Comparison of ENCODE assay signal across 18 cellular contexts in the genomic region with DNA sequence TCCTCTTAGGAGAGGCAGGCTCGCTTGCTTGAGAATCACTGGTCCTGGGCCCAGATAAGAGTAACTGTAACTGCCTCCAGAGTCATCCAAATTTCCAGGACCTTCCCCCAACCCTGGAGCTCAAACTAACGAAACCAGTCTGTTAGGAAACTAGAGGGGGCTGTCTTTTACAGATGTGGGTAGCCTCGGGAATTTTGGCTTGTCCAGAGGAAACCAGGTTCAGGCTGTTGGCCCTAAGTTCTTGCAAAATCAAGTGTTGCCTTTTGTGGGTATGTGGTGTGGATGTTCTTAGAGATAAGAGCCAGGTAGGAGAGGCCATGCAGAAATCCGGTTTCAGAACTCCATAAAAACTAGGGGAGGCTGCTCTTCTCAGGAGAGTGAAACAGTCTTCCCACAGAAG.
"Had no signal": no experiment of that assay in that cellular context is flagged by ENCODE, and none has a peak within 500 bp of the region (broad histone marks: within the 10 kb centered on the region; RNA-seq: fewer than 3 reads in every experiment).

No MANE protein-coding gene starts in this region.

- H3K27ac Mint-ChIP-seq: activated B cell treated with CpG ODN at 0.5 μM for 24 hours; activated CD8-positive, alpha-beta T cell treated with anti-CD3 and anti-CD28 coated beads for 36 hours; immature natural killer cell; naive B cell; stimulated activated memory B cell treated with anti-CD40 and anti-IgM and Interleukin-4, amounts not matched to agents 10 μg/mL and 1 μg/mL and 100 μg/mL, for 72 hours had no signal

- H3K27me3 Mint-ChIP-seq: activated CD8-positive, alpha-beta T cell treated with anti-CD3 and anti-CD28 coated beads for 36 hours had no signal

- H3K4me3 Mint-ChIP-seq: activated B cell treated with CpG ODN at 0.5 μM for 24 hours; activated CD8-positive, alpha-beta T cell treated with anti-CD3 and anti-CD28 coated beads for 36 hours; immature natural killer cell; naive B cell; stimulated activated memory B cell treated with anti-CD40 and anti-IgM and Interleukin-4, amounts not matched to agents 10 μg/mL and 1 μg/mL and 100 μg/mL, for 72 hours had no signal

- ATAC-seq: activated CD8-positive, alpha-beta T cell treated with anti-CD3 and anti-CD28 coated beads for 36 hours; activated naive CD4-positive, alpha-beta T cell treated with anti-CD3 and anti-CD28 coated beads, Interleukin-2, amount 50 U/mL, for 72 hours; pancreas; stimulated activated memory B cell treated with anti-CD40 and anti-IgM and Interleukin-4, amounts not matched to agents 10 μg/mL and 1 μg/mL and 100 μg/mL, for 72 hours had no signal

- H3K27ac ChIP-seq: colonic mucosa had no signal

- H3K36me3 Mint-ChIP-seq: activated naive CD4-positive, alpha-beta T cell treated with anti-CD3 and anti-CD28 coated beads, Interleukin-2, amount 50 U/mL, for 72 hours; immature natural killer cell; naive B cell; stimulated activated memory B cell treated with anti-CD40 and anti-IgM and Interleukin-4, amounts not matched to agents 10 μg/mL and 1 μg/mL and 100 μg/mL, for 72 hours had no signal

- DNase-seq: activated B cell treated with CpG ODN at 0.5 μM for 24 hours; activated CD4-positive, alpha-beta T cell treated with anti-CD3 and anti-CD28 coated beads for 48 hours; activated CD8-positive, alpha-beta T cell treated with anti-CD3 and anti-CD28 coated beads for 36 hours; activated effector memory CD4-positive, alpha-beta T cell treated with anti-CD3 and anti-CD28 coated beads, Interleukin-2, amount 50 U/mL, for 16 hours; activated T-cell treated with anti-CD3 and anti-CD28 coated beads, Interleukin-2, amount 50 U/mL, for 48 hours; central memory CD4-positive, alpha-beta T cell; colonic mucosa; foreskin melanocyte; head of caudate nucleus; immature natural killer cell; naive B cell; pancreas; retina; T-helper 2 cell had no signal

- H3K36me3 ChIP-seq: colonic mucosa, pancreas, tibial nerve had no signal

- H3K9me3 ChIP-seq: colonic mucosa, pancreas, tibial nerve had no signal

- H3K9me3 Mint-ChIP-seq: activated B cell treated with CpG ODN at 0.5 μM for 24 hours; activated CD8-positive, alpha-beta T cell treated with anti-CD3 and anti-CD28 coated beads for 36 hours; activated naive CD4-positive, alpha-beta T cell treated with anti-CD3 and anti-CD28 coated beads, Interleukin-2, amount 50 U/mL, for 72 hours; naive B cell; stimulated activated memory B cell treated with anti-CD40 and anti-IgM and Interleukin-4, amounts not matched to agents 10 μg/mL and 1 μg/mL and 100 μg/mL, for 72 hours had no signal

- H3K27me3 ChIP-seq: colonic mucosa, pancreas, tibial nerve had no signal

- H3K4me1 Mint-ChIP-seq: activated B cell treated with CpG ODN at 0.5 μM for 24 hours; immature natural killer cell; naive B cell; stimulated activated memory B cell treated with anti-CD40 and anti-IgM and Interleukin-4, amounts not matched to agents 10 μg/mL and 1 μg/mL and 100 μg/mL, for 72 hours had no signal

- H3K4me3 ChIP-seq: colonic mucosa, lung, pancreas, tibial nerve had no signal
